ENCODE assay signal across 8 cellular contexts in the genomic region with DNA sequence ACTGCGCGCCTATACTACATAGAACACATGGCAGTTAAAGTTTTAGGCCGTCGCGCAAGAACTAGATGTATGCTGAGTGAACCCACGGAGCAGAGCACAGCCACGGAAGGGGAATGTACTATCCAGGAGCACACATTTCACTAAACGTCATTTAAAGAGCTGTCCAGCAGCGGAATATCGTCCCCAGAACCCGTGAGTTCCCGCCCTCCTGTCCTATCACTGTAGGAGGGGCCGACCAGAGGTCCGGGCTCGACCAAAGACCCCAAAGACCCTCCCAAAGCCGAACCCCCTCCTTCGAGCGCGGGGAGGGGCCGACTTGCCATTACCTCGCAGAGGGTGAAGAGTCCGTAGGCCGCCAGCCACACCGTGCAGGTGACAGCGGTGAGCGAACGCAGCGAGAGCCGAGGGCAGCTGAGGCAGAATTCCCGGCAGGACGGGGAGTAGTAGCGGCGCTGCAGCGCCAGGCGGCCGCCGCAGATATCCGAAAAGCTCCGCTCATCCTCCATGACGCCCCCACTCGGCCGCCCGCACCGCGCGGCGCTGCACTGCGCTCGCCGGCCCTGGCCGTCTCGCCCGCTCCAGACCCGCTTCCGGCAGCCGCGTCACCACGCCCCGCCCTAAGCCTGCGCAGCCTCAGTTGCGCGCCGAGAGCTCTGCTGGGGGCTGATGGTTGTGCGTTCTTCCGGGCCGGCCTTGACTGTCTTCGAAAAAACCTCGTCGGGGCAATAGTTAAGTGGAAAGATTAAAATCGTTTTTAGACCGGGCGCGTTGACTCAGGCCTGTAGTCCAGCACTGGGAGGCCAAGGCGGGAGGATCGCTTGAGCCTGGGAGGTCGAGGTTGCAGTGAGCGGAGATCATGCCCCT. TPM values are rescaled to one million over a fixed set of nuclear protein-coding genes. Genes with fewer than 3 reads are reported as not detected.
A peak's percentile ranks its signal among the peaks of the same experiment; 100 is the strongest.
DNase-seq lines count a peak whose midpoint lies in the region; ATAC-seq and TF ChIP-seq lines count a peak whose summit lies in the region.

A gene with protein sequence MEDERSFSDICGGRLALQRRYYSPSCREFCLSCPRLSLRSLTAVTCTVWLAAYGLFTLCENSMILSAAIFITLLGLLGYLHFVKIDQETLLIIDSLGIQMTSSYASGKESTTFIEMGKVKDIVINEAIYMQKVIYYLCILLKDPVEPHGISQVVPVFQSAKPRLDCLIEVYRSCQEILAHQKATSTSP (minus strand): TSS at position 571 of the 864 bp plus-strand sequence. CDS start 65 bp downstream, at position 506.

- peaks cover 40% of the 10 kb centered on the region for H3K4me1 Mint-ChIP-seq in activated CD4-positive, alpha-beta T cell treated with anti-CD3 and anti-CD28 coated beads, Interleukin-2, amount 10 ng/mL, durations not matched to agents 7 days and 5 days

- H3K4me3 Mint-ChIP-seq in activated CD4-positive, alpha-beta T cell treated with anti-CD3 and anti-CD28 coated beads, Interleukin-2, amount 10 ng/mL, durations not matched to agents 7 days and 5 days, result peak within 1 kb of the TSS; percentile 92

- H3K36me3 ChIP-seq in BE2C, result no peaks in the 10 kb centered on the region

- no peaks in the 10 kb centered on the region for H3K27me3 Mint-ChIP-seq in activated CD4-positive, alpha-beta T cell treated with anti-CD3 and anti-CD28 coated beads, Interleukin-2, amount 10 ng/mL, durations not matched to agents 7 days and 5 days

- peaks cover 4% of the 10 kb centered on the region for H3K9me3 Mint-ChIP-seq in activated CD4-positive, alpha-beta T cell treated with anti-CD3 and anti-CD28 coated beads, Interleukin-2, amount 10 ng/mL, durations not matched to agents 7 days and 5 days

- peak; percentile 59 for TF ChIP-seq CTCF in BE2C (IDR thresholded peaks at IDR 0.05; ENCODE audit: low read depth, low read length)
- no peak for TF ChIP-seq CTCF in coronary artery (IDR thresholded peaks at IDR 0.05)

- CTCF ChIA-PET in activated CD4-positive, alpha-beta T cell treated with anti-CD3 and anti-CD28 coated beads, Interleukin-2, amount 10 ng/mL, durations not matched to agents 7 days and 5 days (lab: Charles Lee), result interaction anchor here (0.6 to 2.5 kb wide), 34 partner anchors 9 to 243 kb away, joined by 3 to 12 read pairs (median 4); a partner anchor contains a TSS

- peak within 1 kb of the TSS; percentile 91 for H3K27ac Mint-ChIP-seq in activated CD4-positive, alpha-beta T cell treated with anti-CD3 and anti-CD28 coated beads, Interleukin-2, amount 10 ng/mL, durations not matched to agents 7 days and 5 days

- H3K36me3 Mint-ChIP-seq in activated CD4-positive, alpha-beta T cell treated with anti-CD3 and anti-CD28 coated beads, Interleukin-2, amount 10 ng/mL, durations not matched to agents 7 days and 5 days (ENCODE audit: low read depth), result peaks cover 14% of the 10 kb centered on the region

- H3K27ac ChIP-seq in coronary artery, result peak within 1 kb of the TSS; percentile 91 to 96

- ATAC-seq in GM19043 (IDR thresholded peaks at IDR 0.05; ENCODE audit: low read depth, unreplicated experiment), result peak; percentile 90
- ATAC-seq in HG03354 (IDR thresholded peaks at IDR 0.05; ENCODE audit: poor library complexity, severe bottlenecking, unreplicated experiment), result peak; percentile 90

- DNase-seq in BE2C (peak; percentile 95), NCI-H526 (lab: John Stamatoyannopoulos, UW) (peak; percentile 55 to 89), coronary artery (ENCODE audit: low spot score) (peak; percentile 93), left kidney (ENCODE audit: low read depth, low spot score) (peak; percentile 96)
- DNase-seq in activated CD4-positive, alpha-beta T cell treated with anti-CD3 and anti-CD28 coated beads, Interleukin-2, amount 10 ng/mL, durations not matched to agents 7 days and 5 days, result peak; percentile 94
- peak; percentile 88 for DNase-seq in stimulated activated CD4-positive, alpha-beta T cell treated with anti-CD3 and anti-CD28 coated beads, Interleukin-2, amount 100 ng/mL, for 4 hours (ENCODE audit: low read depth)

- H3K4me3 ChIP-seq in BE2C (ENCODE audit: low read depth, low read length) (peak within 1 kb of the TSS; percentile 89), coronary artery (peak within 1 kb of the TSS; percentile 94)

- no peaks in the 10 kb centered on the region for H3K27me3 ChIP-seq in BE2C

- POLR2A ChIA-PET in activated CD4-positive, alpha-beta T cell treated with anti-CD3 and anti-CD28 coated beads, Interleukin-2, amount 10 ng/mL, durations not matched to agents 7 days and 5 days (lab: Charles Lee), result interaction anchor here (1.2 kb wide), 1 partner anchor 8 kb away, joined by 3 read pairs; no protein-coding TSS in a partner anchor

- no peaks in the 10 kb centered on the region for H3K9me3 ChIP-seq in BE2C

- no peaks in the 10 kb centered on the region for H3K4me1 ChIP-seq in BE2C

RNA-seq across cellular contexts. Expression of the gene that starts here (rescaled TPM):
- 45.6 TPM for polyA plus RNA-seq in BE2C (2012; ENCODE audit: insufficient read depth, insufficient read length, low read depth)
- total RNA-seq in activated CD4-positive, alpha-beta T cell treated with anti-CD3 and anti-CD28 coated beads, Interleukin-2, amount 10 ng/mL, durations not matched to agents 7 days and 5 days, result 10 to 100 TPM; 17.4 to 18.5 TPM

Comparison
In these comparisons a context has a peak if more than half of its experiments do, and no peak if none do; other contexts are left out.
1. Peak in every context shown above with its lines: DNase-seq, ATAC-seq, H3K4me3 ChIP-seq and H3K27ac ChIP-seq.